Comparison of ENCODE assay signal across 9 cellular contexts in genomic region chr19:35495107-35496064, GRCh38. TPM values are rescaled to one million over a fixed set of nuclear protein-coding genes. Genes with fewer than 3 reads are reported as not detected.
A peak's percentile ranks its signal among the peaks of the same experiment; 100 is the strongest.
DNase-seq lines count a peak whose midpoint lies in the region; ATAC-seq and TF ChIP-seq lines count a peak whose summit lies in the region.
"Had no signal": no experiment of that assay in that cellular context is flagged by ENCODE, and none has a peak within 500 bp of the region (broad histone marks: within the 10 kb centered on the region; RNA-seq: fewer than 3 reads in every experiment).

No MANE protein-coding gene starts in this region.

- no peaks in the 10 kb centered on the region for H3K36me3 Mint-ChIP-seq in activated CD4-positive, alpha-beta T cell treated with anti-CD3 and anti-CD28 coated beads for 36 hours (ENCODE audit: low read depth)

- intact Hi-C loops in activated CD4-positive, alpha-beta T cell treated with anti-CD3 and anti-CD28 coated beads for 36 hours (cut with DNase I, micrococcal nuclease) = loop anchor here (1.0 kb wide), 4 partner anchors 142 to 226 kb away; partner anchors contain the start of gene FFAR1 (in 1 of the 2)

- DNase-seq in 8988T (peak; percentile 93), NCI-H1930 (lab: John Stamatoyannopoulos, UW) (peak; percentile 34 to 59), cerebellar cortex (ENCODE audit: low spot score) (peak; percentile 31), left lobe of liver (ENCODE audit: low spot score) (peak; percentile 66), NCI-H187 (lab: John Stamatoyannopoulos, UW) (no peak)
- peak; percentile 91 for DNase-seq in activated CD4-positive, alpha-beta T cell treated with anti-CD3 and anti-CD28 coated beads for 36 hours
- peak; percentile 69 to 76 for DNase-seq in stimulated activated CD4-positive, alpha-beta T cell treated with anti-CD3 and anti-CD28 coated beads, Interleukin-4, amount 100 ng/mL, for 48 hours (ENCODE audit: low read depth in 2 of 2)

- peaks cover 5% of the 10 kb centered on the region for H3K4me1 Mint-ChIP-seq in activated CD4-positive, alpha-beta T cell treated with anti-CD3 and anti-CD28 coated beads for 36 hours

- no peaks in the 10 kb centered on the region for H3K9me3 Mint-ChIP-seq in activated CD4-positive, alpha-beta T cell treated with anti-CD3 and anti-CD28 coated beads for 36 hours (ENCODE audit: low read depth)

- POLR2A ChIA-PET in activated CD4-positive, alpha-beta T cell treated with anti-CD3 and anti-CD28 coated beads for 36 hours (lab: Charles Lee) = interaction anchor here (0.6 kb wide), 1 partner anchor 232 kb away, joined by 3 read pairs; no protein-coding TSS in a partner anchor

- peaks cover 6% of the 10 kb centered on the region for H3K27me3 Mint-ChIP-seq in activated CD4-positive, alpha-beta T cell treated with anti-CD3 and anti-CD28 coated beads for 36 hours

- CTCF ChIA-PET in activated CD4-positive, alpha-beta T cell treated with anti-CD3 and anti-CD28 coated beads for 36 hours (lab: Charles Lee) = interaction anchor here (0.6 to 3.1 kb wide), 39 partner anchors 9 to 451 kb away, joined by 3 to 34 read pairs (median 4); partner anchors contain the start of genes COX6B1, DMKN, FFAR1 and FFAR2

- H3K27ac Mint-ChIP-seq in activated CD4-positive, alpha-beta T cell treated with anti-CD3 and anti-CD28 coated beads for 36 hours = peak overlapping the region; percentile 43

- H3K4me3 Mint-ChIP-seq in activated CD4-positive, alpha-beta T cell treated with anti-CD3 and anti-CD28 coated beads for 36 hours = no peak overlapping the region

- TF ChIP-seq CTCF in GM12872 (IDR thresholded peaks at IDR 0.05; ENCODE audit: insufficient read depth, low read depth, low read length) = peak; percentile 98

- ATAC-seq in activated CD4-positive, alpha-beta T cell treated with anti-CD3 and anti-CD28 coated beads for 36 hours = peak; percentile 97
- ATAC-seq in left lobe of liver = peak; percentile 98

RNA-seq across cellular contexts. Expression of gene KRTDAP, which starts 5.1 kb away (rescaled TPM):
- total RNA-seq in activated CD4-positive, alpha-beta T cell treated with anti-CD3 and anti-CD28 coated beads for 36 hours = not detected
- not detected for total RNA-seq in left lobe of liver

RNA-seq across cellular contexts. Expression of gene DMKN, which starts 18.1 kb away (rescaled TPM):
- 1 to 10 TPM; 1.1 to 1.3 TPM for total RNA-seq in activated CD4-positive, alpha-beta T cell treated with anti-CD3 and anti-CD28 coated beads for 36 hours
- 2.0 TPM for total RNA-seq in left lobe of liver

RNA-seq across cellular contexts. Expression of gene SBSN, which starts 32.7 kb away (rescaled TPM):
- total RNA-seq in activated CD4-positive, alpha-beta T cell treated with anti-CD3 and anti-CD28 coated beads for 36 hours = not detected
- not detected for total RNA-seq in left lobe of liver
- total RNA-seq: temporal lobe had no signal

RNA-seq across cellular contexts. Expression of gene GAPDHS, which starts 37.9 kb away (rescaled TPM):
- not detected for total RNA-seq in activated CD4-positive, alpha-beta T cell treated with anti-CD3 and anti-CD28 coated beads for 36 hours
- not detected for total RNA-seq in left lobe of liver
- total RNA-seq: temporal lobe had no signal

RNA-seq across cellular contexts. Expression of gene FFAR2, which starts 47.3 kb away (rescaled TPM):
- total RNA-seq in activated CD4-positive, alpha-beta T cell treated with anti-CD3 and anti-CD28 coated beads for 36 hours = not detected
- not detected for total RNA-seq in left lobe of liver
- total RNA-seq: temporal lobe had no signal

Comparison
In these comparisons a context has a peak if more than half of its experiments do, and no peak if none do; other contexts are left out.
1. DNase-seq: peak in 8988T (single experiment), NCI-H1930 (2 of 2), activated CD4-positive, alpha-beta T cell treated with anti-CD3 and anti-CD28 coated beads for 36 hours (single experiment), cerebellar cortex (single experiment), left lobe of liver (single experiment) and stimulated activated CD4-positive, alpha-beta T cell treated with anti-CD3 and anti-CD28 coated beads, Interleukin-4, amount 100 ng/mL, for 48 hours (2 of 2); none in NCI-H187 (0 of 2).